In the genomic region with DNA sequence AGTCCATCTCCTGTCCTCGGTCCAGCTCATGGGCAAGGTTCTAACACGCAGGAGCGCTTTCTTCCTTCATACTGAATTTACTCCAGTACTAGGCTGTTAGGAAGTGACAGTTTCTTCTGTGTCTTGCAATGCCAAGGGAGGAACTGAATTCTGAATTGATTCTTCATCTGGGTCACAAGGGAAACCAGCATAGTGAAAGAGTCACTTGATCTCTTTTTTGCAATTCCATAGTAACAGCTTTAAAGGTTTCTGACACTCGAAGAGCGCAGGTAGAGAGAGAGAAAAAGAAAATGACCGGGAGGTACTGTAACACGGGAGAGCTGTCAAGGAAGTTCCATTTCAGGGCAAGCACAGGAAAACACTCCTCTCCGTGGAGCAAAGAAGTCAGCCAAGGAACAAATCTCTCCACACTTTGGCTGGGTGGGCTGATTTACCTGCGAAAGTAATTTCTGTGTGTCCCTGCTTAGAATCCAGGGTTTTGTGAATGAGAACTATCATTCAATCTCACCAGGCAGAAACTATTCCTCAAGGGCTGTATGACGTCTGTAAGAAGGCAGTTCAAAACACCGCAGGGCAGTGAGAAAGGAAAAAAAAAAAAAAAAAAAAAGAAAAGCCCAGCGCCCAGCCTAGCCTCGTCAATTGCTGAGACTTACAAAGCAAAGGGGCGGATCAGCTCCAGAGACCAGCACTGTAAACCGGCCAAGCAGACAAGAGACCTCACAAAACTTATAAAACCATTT, we compare ENCODE assay signal across 7 cellular contexts.
A peak's percentile ranks its signal among the peaks of the same experiment; 100 is the strongest.
DNase-seq lines count a peak whose midpoint lies in the region; TF ChIP-seq lines count a peak whose summit lies in the region.

No MANE protein-coding gene starts in this region.

- H3K18ac ChIP-seq in neuronal stem cell (ENCODE audit: low read length): no peak overlapping the region

- no peak overlapping the region for H3K4ac ChIP-seq in neuronal stem cell (ENCODE audit: low read length)

- H4K8ac ChIP-seq in neuronal stem cell (ENCODE audit: low read depth, low read length): no peak overlapping the region

- no peaks in the 10 kb centered on the region for H3K79me1 ChIP-seq in neuronal stem cell (ENCODE audit: low read depth, low read length)

- no peak overlapping the region for H3K14ac ChIP-seq in neuronal stem cell (ENCODE audit: low read length)

- no peaks in the 10 kb centered on the region for H3K27me3 ChIP-seq in neuronal stem cell (ENCODE audit: control insufficient read depth in 3 of 3, insufficient read depth in 3 of 3, low read depth in 1 of 3, low read length in 3 of 3)

- H3K9me3 ChIP-seq in HEK293 (ENCODE audit: control insufficient read depth, insufficient read depth, low read depth, low read length): no peaks in the 10 kb centered on the region
- H3K9me3 ChIP-seq in neuronal stem cell (replicated peaks in 1 of 2; ENCODE audit: control insufficient read depth in 2 of 2, insufficient read depth in 1 of 2, low read depth in 1 of 2, low read length in 2 of 2): no peaks in the 10 kb centered on the region

- H3K36me3 ChIP-seq in HEK293 (ENCODE audit: control insufficient read depth in 2 of 2, insufficient read depth in 1 of 2, low read length in 2 of 2): no peaks in the 10 kb centered on the region
- no peaks in the 10 kb centered on the region for H3K36me3 ChIP-seq in neuronal stem cell (replicated peaks in 1 of 2; ENCODE audit: control insufficient read depth in 2 of 2, insufficient read depth in 2 of 2, low read length in 2 of 2)

- H2AK5ac ChIP-seq in neuronal stem cell (ENCODE audit: low read depth, low read length): no peak overlapping the region

- CTCF ChIA-PET in HEK293 (lab: Yijun Ruan, JAX): interaction anchor here (0.5 to 1.3 kb wide), 9 partner anchors 11 to 111 kb away, joined by 3 to 6 read pairs (median 3); no protein-coding TSS in a partner anchor

- H3K4me1 ChIP-seq in HEK293 (ENCODE audit: control insufficient read depth, insufficient read depth, low read length) (peaks cover 20% of the 10 kb centered on the region), neuronal stem cell (ENCODE audit: control insufficient read depth in 2 of 2, insufficient read depth in 1 of 2, low read depth in 1 of 2, low read length in 2 of 2) (peaks cover 0 to 4% of the 10 kb centered on the region in 2 donors)

- POLR2A ChIA-PET in HEK293 (lab: Yijun Ruan, JAX): interaction anchor here (0.6 to 2.7 kb wide), 5 partner anchors 11 to 93 kb away, joined by 3 to 9 read pairs (median 6); no protein-coding TSS in a partner anchor

- H3K27ac ChIP-seq in HEK293 (ENCODE audit: extremely low read depth, low read depth, low read length) (peak overlapping the region; percentile 94), VCaP (peak overlapping the region; percentile 77), neuronal stem cell (replicated peaks; ENCODE audit: low read length) (no peak overlapping the region)

- peak overlapping the region; percentile 70 for H3K4me2 ChIP-seq in neuronal stem cell (ENCODE audit: insufficient read depth, low read length, poor library complexity, severe bottlenecking)

- H3K23ac ChIP-seq in neuronal stem cell (ENCODE audit: low read depth, low read length, poor library complexity): no peak overlapping the region

- H3K4me3 ChIP-seq in HEK293 (ENCODE audit: low read depth, low read length): peak overlapping the region; percentile 61
- peak overlapping the region; percentile 50 to 71 for H3K4me3 ChIP-seq in neuronal stem cell (ENCODE audit: low read length in 2 of 2)

- H2BK12ac ChIP-seq in neuronal stem cell (ENCODE audit: low read length): no peak overlapping the region

- no peak overlapping the region for H2BK5ac ChIP-seq in neuronal stem cell (ENCODE audit: low read length)

- no CpG with 5 or more reads among the region's 15 CpGs for WGBS in neuronal stem cell (ENCODE audit: extremely low coverage in 2 of 2, insufficient read length in 2 of 2, insufficient replicate concordance in 1 of 2), 2 donors

- no peak overlapping the region for H2BK120ac ChIP-seq in neuronal stem cell (ENCODE audit: low read depth, low read length)

- no peak overlapping the region for H4K91ac ChIP-seq in neuronal stem cell (ENCODE audit: low read depth, low read length, poor library complexity)

- peak; percentile 63 for DNase-seq in glomerular visceral epithelial cell (ENCODE audit: extremely low spot score)
- peak; percentile 37 for DNase-seq in neuronal stem cell (ENCODE audit: low spot score)
- no peak for DNase-seq in cortex of kidney (lab: John Stamatoyannopoulos, UW)
- no peak for DNase-seq in NCI-H526 treated with DMSO at 0.1 percent for 48 hours (lab: John Stamatoyannopoulos, UW)
- no peak for DNase-seq in NCI-H524 (lab: John Stamatoyannopoulos, UW)

- TF ChIP-seq CTCF in HEK293 (tag by site-specific recombination; IDR thresholded peaks at IDR 0.05): no peak
- TF ChIP-seq CTCF in VCaP (conservative IDR thresholded peaks at IDR 0.05): no peak

- H2AFZ ChIP-seq in neuronal stem cell (ENCODE audit: low read length): peak overlapping the region; percentile 66

- H2BK15ac ChIP-seq in neuronal stem cell (ENCODE audit: low read length): no peak overlapping the region

- no peak overlapping the region for H3K9ac ChIP-seq in neuronal stem cell (ENCODE audit: low read depth, low read length, poor library complexity)

TF ChIP-seq in HEK293, 187 proteins besides CTCF, POLR2A, EP300 and RAD21 (continues in another document):
- TF ChIP-seq, protein P1, sequence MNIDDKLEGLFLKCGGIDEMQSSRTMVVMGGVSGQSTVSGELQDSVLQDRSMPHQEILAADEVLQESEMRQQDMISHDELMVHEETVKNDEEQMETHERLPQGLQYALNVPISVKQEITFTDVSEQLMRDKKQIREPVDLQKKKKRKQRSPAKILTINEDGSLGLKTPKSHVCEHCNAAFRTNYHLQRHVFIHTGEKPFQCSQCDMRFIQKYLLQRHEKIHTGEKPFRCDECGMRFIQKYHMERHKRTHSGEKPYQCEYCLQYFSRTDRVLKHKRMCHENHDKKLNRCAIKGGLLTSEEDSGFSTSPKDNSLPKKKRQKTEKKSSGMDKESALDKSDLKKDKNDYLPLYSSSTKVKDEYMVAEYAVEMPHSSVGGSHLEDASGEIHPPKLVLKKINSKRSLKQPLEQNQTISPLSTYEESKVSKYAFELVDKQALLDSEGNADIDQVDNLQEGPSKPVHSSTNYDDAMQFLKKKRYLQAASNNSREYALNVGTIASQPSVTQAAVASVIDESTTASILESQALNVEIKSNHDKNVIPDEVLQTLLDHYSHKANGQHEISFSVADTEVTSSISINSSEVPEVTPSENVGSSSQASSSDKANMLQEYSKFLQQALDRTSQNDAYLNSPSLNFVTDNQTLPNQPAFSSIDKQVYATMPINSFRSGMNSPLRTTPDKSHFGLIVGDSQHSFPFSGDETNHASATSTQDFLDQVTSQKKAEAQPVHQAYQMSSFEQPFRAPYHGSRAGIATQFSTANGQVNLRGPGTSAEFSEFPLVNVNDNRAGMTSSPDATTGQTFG (tag by site-specific recombination; IDR thresholded peaks at IDR 0.05; ENCODE audit: borderline replicate concordance): no peak
- TF ChIP-seq, protein P2, sequence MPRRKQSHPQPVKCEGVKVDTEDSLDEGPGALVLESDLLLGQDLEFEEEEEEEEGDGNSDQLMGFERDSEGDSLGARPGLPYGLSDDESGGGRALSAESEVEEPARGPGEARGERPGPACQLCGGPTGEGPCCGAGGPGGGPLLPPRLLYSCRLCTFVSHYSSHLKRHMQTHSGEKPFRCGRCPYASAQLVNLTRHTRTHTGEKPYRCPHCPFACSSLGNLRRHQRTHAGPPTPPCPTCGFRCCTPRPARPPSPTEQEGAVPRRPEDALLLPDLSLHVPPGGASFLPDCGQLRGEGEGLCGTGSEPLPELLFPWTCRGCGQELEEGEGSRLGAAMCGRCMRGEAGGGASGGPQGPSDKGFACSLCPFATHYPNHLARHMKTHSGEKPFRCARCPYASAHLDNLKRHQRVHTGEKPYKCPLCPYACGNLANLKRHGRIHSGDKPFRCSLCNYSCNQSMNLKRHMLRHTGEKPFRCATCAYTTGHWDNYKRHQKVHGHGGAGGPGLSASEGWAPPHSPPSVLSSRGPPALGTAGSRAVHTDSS (tag by site-specific recombination; IDR thresholded peaks at IDR 0.05): no peak
- TF ChIP-seq, protein P3, sequence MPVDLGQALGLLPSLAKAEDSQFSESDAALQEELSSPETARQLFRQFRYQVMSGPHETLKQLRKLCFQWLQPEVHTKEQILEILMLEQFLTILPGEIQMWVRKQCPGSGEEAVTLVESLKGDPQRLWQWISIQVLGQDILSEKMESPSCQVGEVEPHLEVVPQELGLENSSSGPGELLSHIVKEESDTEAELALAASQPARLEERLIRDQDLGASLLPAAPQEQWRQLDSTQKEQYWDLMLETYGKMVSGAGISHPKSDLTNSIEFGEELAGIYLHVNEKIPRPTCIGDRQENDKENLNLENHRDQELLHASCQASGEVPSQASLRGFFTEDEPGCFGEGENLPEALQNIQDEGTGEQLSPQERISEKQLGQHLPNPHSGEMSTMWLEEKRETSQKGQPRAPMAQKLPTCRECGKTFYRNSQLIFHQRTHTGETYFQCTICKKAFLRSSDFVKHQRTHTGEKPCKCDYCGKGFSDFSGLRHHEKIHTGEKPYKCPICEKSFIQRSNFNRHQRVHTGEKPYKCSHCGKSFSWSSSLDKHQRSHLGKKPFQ (tag by site-specific recombination; IDR thresholded peaks at IDR 0.05): no peak
- TF ChIP-seq EGR2 (tag by site-specific recombination; IDR thresholded peaks at IDR 0.05; ENCODE audit: low read depth) (no peak), ZNF19 (tag by site-specific recombination; IDR thresholded peaks at IDR 0.05; ENCODE audit: low read depth) (no peak), ZNF624 (tag by site-specific recombination; IDR thresholded peaks at IDR 0.05) (no peak), ZNF510 (tag by site-specific recombination; IDR thresholded peaks at IDR 0.05; ENCODE audit: insufficient replicate concordance) (no peak), ZNF473 (tag by site-specific recombination; IDR thresholded peaks at IDR 0.05) (no peak), HOXC10 (CRISPR knock-in tag; IDR thresholded peaks at IDR 0.05) (no peak), ZNF146 (tag by site-specific recombination; IDR thresholded peaks at IDR 0.05) (no peak), ZNF596 (tag by site-specific recombination; IDR thresholded peaks at IDR 0.05) (0 out of 2 replicates have a peak, but pooled peaks have one; percentile 19), ZNF324 (tag by site-specific recombination; IDR thresholded peaks at IDR 0.05) (no peak), ZNF48 (tag by site-specific recombination; IDR thresholded peaks at IDR 0.05) (no peak), ZNF626 (tag by site-specific recombination; IDR thresholded peaks at IDR 0.05) (no peak), ZNF2 (tag by site-specific recombination; IDR thresholded peaks at IDR 0.05) (no peak; the same call in 1 of the 2 replicates), TRIM28 (IDR thresholded peaks at IDR 0.05; ENCODE audit: borderline replicate concordance, low read length) (peak; percentile 48; the same call in 1 of the 2 replicates), TCF7L2 (IDR thresholded peaks at IDR 0.05; ENCODE audit: borderline replicate concordance, low read depth, low read length) (no peak), ZFP69B (tag by site-specific recombination; IDR thresholded peaks at IDR 0.05) (no peak; the same call in 1 of the 2 replicates)

Comparison
In these comparisons a context has a peak if more than half of its experiments do, and no peak if none do; other contexts are left out.
1. DNase-seq: peak in glomerular visceral epithelial cell (single experiment) and neuronal stem cell (single experiment); none in cortex of kidney (single experiment), NCI-H526 treated with DMSO at 0.1 percent for 48 hours (single experiment) and NCI-H524 (0 of 2).